1 cellular context compared by ENCODE assay signal in the genomic region with DNA sequence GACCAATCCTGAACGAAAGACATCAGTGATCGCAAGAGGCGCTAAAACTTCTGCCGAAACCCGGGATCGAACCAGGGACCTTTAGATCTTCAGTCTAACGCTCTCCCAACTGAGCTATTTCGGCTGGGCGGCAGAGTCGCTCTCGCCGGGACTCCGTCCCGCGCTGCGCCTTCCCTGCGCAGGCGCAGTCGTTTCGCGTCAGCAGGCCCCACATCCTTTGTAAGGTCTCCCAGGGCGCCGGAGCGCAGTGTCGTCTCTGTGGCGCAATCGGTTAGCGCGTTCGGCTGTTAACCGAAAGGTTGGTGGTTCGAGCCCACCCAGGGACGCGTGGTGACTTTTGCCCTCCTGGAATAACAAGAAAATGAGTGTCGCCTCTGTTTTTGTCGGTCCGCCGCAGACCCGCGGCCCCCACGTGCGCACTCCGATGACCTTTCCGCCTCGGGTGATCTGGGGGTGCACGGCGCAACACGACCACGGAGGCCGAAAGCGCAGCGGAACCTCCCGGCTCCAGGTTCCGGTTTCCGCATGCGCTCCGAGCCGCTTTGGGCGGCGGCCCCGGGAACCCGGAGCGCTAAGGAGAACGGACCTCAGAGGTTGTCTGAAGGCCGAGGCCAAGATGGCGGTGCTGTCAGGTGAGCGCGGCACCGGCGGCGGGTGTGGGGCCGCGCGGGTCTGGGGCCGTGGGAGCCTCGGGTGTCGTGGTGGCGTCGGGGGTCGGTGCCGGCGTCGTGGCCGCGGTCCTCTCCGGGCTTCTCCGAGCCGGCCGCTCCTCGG.
TF ChIP-seq lines count a peak whose summit lies in the region.

Gene NDUFS7, plus strand, starts transcription at position 597 of the 774 bp plus-strand sequence. Its CDS starts 20 bp downstream, at position 617.

TF ChIP-seq in SK-N-SH, 30 proteins besides CTCF, POLR2A, EP300 and RAD21 (continued from another document):
- no peak for TF ChIP-seq USF2 (IDR thresholded peaks at IDR 0.05; ENCODE audit: borderline replicate concordance, low read depth, low read length)
- no peak for TF ChIP-seq JUND (IDR thresholded peaks at IDR 0.05)
- peak; percentile 82 for TF ChIP-seq NRF1 (IDR thresholded peaks at IDR 0.05; ENCODE audit: low read depth, low read length)
- peak; percentile 48; the same call in 1 of the 2 replicates for TF ChIP-seq FOSL2 (IDR thresholded peaks at IDR 0.05; ENCODE audit: borderline replicate concordance, low read depth)
- TF ChIP-seq MEF2A (IDR thresholded peaks at IDR 0.05; ENCODE audit: borderline replicate concordance, low read depth) = no peak
- TF ChIP-seq, protein P1, sequence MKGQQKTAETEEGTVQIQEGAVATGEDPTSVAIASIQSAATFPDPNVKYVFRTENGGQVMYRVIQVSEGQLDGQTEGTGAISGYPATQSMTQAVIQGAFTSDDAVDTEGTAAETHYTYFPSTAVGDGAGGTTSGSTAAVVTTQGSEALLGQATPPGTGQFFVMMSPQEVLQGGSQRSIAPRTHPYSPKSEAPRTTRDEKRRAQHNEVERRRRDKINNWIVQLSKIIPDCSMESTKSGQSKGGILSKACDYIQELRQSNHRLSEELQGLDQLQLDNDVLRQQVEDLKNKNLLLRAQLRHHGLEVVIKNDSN (IDR thresholded peaks at IDR 0.05; ENCODE audit: borderline replicate concordance, low read depth) = peak; percentile 67
- no peak for TF ChIP-seq GATA2 (CRISPR knock-in tag; IDR thresholded peaks at IDR 0.05)
- peak; percentile 82; the same call in 1 of the 2 replicates for TF ChIP-seq TAF1 (IDR thresholded peaks at IDR 0.05; ENCODE audit: borderline replicate concordance, low read depth, low read length)
- TF ChIP-seq, protein P2, sequence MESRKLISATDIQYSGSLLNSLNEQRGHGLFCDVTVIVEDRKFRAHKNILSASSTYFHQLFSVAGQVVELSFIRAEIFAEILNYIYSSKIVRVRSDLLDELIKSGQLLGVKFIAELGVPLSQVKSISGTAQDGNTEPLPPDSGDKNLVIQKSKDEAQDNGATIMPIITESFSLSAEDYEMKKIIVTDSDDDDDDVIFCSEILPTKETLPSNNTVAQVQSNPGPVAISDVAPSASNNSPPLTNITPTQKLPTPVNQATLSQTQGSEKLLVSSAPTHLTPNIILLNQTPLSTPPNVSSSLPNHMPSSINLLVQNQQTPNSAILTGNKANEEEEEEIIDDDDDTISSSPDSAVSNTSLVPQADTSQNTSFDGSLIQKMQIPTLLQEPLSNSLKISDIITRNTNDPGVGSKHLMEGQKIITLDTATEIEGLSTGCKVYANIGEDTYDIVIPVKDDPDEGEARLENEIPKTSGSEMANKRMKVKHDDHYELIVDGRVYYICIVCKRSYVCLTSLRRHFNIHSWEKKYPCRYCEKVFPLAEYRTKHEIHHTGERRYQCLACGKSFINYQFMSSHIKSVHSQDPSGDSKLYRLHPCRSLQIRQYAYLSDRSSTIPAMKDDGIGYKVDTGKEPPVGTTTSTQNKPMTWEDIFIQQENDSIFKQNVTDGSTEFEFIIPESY (IDR thresholded peaks at IDR 0.05; ENCODE audit: borderline replicate concordance, low read depth) = peak; percentile 76; the same call in 1 of the 2 replicates
- TF ChIP-seq, protein P3, sequence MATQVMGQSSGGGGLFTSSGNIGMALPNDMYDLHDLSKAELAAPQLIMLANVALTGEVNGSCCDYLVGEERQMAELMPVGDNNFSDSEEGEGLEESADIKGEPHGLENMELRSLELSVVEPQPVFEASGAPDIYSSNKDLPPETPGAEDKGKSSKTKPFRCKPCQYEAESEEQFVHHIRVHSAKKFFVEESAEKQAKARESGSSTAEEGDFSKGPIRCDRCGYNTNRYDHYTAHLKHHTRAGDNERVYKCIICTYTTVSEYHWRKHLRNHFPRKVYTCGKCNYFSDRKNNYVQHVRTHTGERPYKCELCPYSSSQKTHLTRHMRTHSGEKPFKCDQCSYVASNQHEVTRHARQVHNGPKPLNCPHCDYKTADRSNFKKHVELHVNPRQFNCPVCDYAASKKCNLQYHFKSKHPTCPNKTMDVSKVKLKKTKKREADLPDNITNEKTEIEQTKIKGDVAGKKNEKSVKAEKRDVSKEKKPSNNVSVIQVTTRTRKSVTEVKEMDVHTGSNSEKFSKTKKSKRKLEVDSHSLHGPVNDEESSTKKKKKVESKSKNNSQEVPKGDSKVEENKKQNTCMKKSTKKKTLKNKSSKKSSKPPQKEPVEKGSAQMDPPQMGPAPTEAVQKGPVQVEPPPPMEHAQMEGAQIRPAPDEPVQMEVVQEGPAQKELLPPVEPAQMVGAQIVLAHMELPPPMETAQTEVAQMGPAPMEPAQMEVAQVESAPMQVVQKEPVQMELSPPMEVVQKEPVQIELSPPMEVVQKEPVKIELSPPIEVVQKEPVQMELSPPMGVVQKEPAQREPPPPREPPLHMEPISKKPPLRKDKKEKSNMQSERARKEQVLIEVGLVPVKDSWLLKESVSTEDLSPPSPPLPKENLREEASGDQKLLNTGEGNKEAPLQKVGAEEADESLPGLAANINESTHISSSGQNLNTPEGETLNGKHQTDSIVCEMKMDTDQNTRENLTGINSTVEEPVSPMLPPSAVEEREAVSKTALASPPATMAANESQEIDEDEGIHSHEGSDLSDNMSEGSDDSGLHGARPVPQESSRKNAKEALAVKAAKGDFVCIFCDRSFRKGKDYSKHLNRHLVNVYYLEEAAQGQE (IDR thresholded peaks at IDR 0.05; ENCODE audit: low read depth, low read length) = peak; percentile 74; the same call in 1 of the 2 replicates
- TF ChIP-seq NFIC (IDR thresholded peaks at IDR 0.05; ENCODE audit: borderline replicate concordance) = no peak
- peak; percentile 81 for TF ChIP-seq GABPA (IDR thresholded peaks at IDR 0.05; ENCODE audit: low read depth)
